In the genomic region with DNA sequence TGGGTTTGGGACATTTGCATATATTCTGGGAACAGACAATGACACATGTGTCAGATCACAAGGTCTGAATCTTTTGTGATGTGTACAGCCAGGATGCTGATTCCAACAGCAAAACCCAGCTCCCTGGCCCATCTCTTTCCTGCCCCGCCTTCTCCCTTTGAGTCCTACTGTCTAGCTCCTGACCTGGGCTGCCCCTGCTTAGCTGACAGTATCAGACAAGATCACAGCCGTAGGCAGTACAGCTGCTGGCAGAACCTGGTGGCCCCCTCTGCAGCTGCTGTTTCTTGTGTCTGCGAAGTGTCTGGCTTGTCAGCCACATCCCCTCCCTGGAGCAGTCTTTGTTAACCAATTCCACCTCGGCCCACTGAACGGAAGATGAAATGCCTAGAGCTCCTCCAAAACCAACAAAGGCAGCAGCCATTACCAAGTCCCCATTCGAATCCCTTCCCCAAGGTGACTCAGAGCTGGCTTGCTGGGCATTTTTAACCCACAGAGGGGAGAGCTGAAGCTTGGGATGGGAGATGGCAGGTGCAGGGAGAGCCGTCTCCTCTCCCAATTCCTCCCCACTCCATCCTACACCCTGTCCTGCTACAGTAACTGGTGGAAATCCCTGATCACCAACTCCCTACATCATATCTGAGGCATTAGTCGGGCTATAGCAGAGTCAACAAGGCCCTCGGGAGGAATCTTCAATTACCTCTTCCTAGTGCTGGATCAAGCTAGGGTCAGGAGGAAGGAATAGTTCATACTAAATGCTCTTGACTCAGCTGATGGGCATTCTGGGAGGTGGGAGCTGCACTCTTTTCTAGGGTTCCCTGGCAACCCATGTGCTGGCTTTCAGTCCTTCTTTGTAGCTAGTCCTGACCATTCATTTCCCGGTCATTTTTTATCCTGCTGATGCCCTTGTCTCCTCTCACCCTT, we compare ENCODE assay signal across 14 cellular contexts. TPM values are rescaled to one million over a fixed set of nuclear protein-coding genes. Genes with fewer than 3 reads are reported as not detected.
DNase-seq lines count a peak whose midpoint lies in the region; ATAC-seq, FAIRE-seq and TF ChIP-seq lines count a peak whose summit lies in the region.
"Had no signal": no experiment of that assay in that cellular context is flagged by ENCODE, and none has a peak within 500 bp of the region (broad histone marks: within the 10 kb centered on the region; RNA-seq: fewer than 3 reads in every experiment).

No MANE protein-coding gene starts in this region.

- H3K4me1 Mint-ChIP-seq in astrocyte (ENCODE audit: low read depth, unreplicated experiment) = peaks cover 14% of the 10 kb centered on the region
- H3K4me1 Mint-ChIP-seq: T-helper 17 cell had no signal

- no peak overlapping the region for H4K91ac ChIP-seq in neuronal stem cell (ENCODE audit: low read depth, low read length, poor library complexity)

- H3K14ac ChIP-seq in neuronal stem cell (ENCODE audit: low read length) = no peak overlapping the region

- H3K36me3 Mint-ChIP-seq in astrocyte (ENCODE audit: low read depth, unreplicated experiment) = no peaks in the 10 kb centered on the region

- H3K4me1 ChIP-seq in GM23248 (ENCODE audit: insufficient read depth) (peaks cover 6% of the 10 kb centered on the region; the same call in 1 of the 2 replicates), astrocyte (ENCODE audit: insufficient read depth, low read length) (peaks cover 12% of the 10 kb centered on the region), neuronal stem cell (ENCODE audit: control insufficient read depth in 2 of 2, insufficient read depth in 1 of 2, low read depth in 1 of 2, low read length in 2 of 2) (peaks cover 14 to 59% of the 10 kb centered on the region in 2 donors)
- H3K4me1 ChIP-seq: gastrocnemius medialis had no signal

- H3K9me2 ChIP-seq in GM23248 (ENCODE audit: insufficient read depth) = no peaks in the 10 kb centered on the region

- H2BK5ac ChIP-seq in neuronal stem cell (ENCODE audit: low read length) = no peak overlapping the region

- no peaks in the 10 kb centered on the region for H3K79me1 ChIP-seq in neuronal stem cell (ENCODE audit: low read depth, low read length)

- H3K27ac ChIP-seq in GM23248 (no peak overlapping the region), astrocyte (ENCODE audit: low read depth, low read length) (no peak overlapping the region), neuronal stem cell (replicated peaks; ENCODE audit: low read length) (no peak overlapping the region)
- H3K27ac ChIP-seq: gastrocnemius medialis had no signal

- no peak for TF ChIP-seq CTCF in astrocyte (IDR thresholded peaks at IDR 0.05; ENCODE audit: insufficient read depth, low read depth, low read length)

- H3K9me3 ChIP-seq in GM23248 (ENCODE audit: low read depth) (no peaks in the 10 kb centered on the region), astrocyte (ENCODE audit: insufficient read depth, low read depth, low read length) (no peaks in the 10 kb centered on the region), neuronal stem cell (replicated peaks in 1 of 2; ENCODE audit: control insufficient read depth in 2 of 2, insufficient read depth in 1 of 2, low read depth in 1 of 2, low read length in 2 of 2) (no peaks in the 10 kb centered on the region)
- H3K9me3 ChIP-seq: gastrocnemius medialis had no signal

- no peak overlapping the region for H3K9ac ChIP-seq in GM23248
- H3K9ac ChIP-seq in astrocyte (ENCODE audit: low read length) = no peak overlapping the region
- no peak overlapping the region for H3K9ac ChIP-seq in neuronal stem cell (ENCODE audit: low read depth, low read length, poor library complexity)

- WGBS in GM23248 (ENCODE audit: low coverage in 1 of 2, low lambda C conversion rate in 2 of 2, missing lambda C conversion rate in 2 of 2), 2 experiments = 33 to 37% methylated on average over 10 of the region's 10 CpGs
- no CpG with 5 or more reads among the region's 10 CpGs for WGBS in neuronal stem cell (ENCODE audit: extremely low coverage in 2 of 2, insufficient read length in 2 of 2, insufficient replicate concordance in 1 of 2), 2 donors

- H2AFZ ChIP-seq in GM23248 = no peak overlapping the region
- peak overlapping the region; percentile 0 for H2AFZ ChIP-seq in astrocyte (ENCODE audit: low read depth, low read length)
- H2AFZ ChIP-seq in neuronal stem cell (ENCODE audit: low read length) = peak overlapping the region; percentile 67

- no peaks in the 10 kb centered on the region for H3K36me3 ChIP-seq in GM23248 (ENCODE audit: low read depth)
- no peaks in the 10 kb centered on the region for H3K36me3 ChIP-seq in astrocyte (ENCODE audit: insufficient read depth, low read length)
- no peaks in the 10 kb centered on the region for H3K36me3 ChIP-seq in neuronal stem cell (replicated peaks in 1 of 2; ENCODE audit: control insufficient read depth in 2 of 2, insufficient read depth in 2 of 2, low read length in 2 of 2)
- H3K36me3 ChIP-seq: gastrocnemius medialis had no signal

- in situ Hi-C loops in GM23248 (cut with MboI) = no loop called here

- H3K4me3 Mint-ChIP-seq in astrocyte (ENCODE audit: unreplicated experiment) = no peak overlapping the region
- H3K4me3 Mint-ChIP-seq: stimulated activated naive B cell treated with anti-CD40 and anti-IgM and Interleukin-4, amounts not matched to agents 10 μg/mL and 1 μg/mL and 100 μg/mL, for 72 hours; T-helper 17 cell had no signal

- H2AK5ac ChIP-seq in neuronal stem cell (ENCODE audit: low read depth, low read length) = no peak overlapping the region

- no peak overlapping the region for H3K23ac ChIP-seq in neuronal stem cell (ENCODE audit: low read depth, low read length, poor library complexity)

- no peaks in the 10 kb centered on the region for H3K79me2 ChIP-seq in GM23248 (ENCODE audit: insufficient read depth)
- H3K79me2 ChIP-seq in astrocyte (ENCODE audit: insufficient read depth, low read length) = no peaks in the 10 kb centered on the region

- peak overlapping the region; percentile 53 for H3K18ac ChIP-seq in neuronal stem cell (ENCODE audit: low read length)

- H4K20me1 ChIP-seq in GM23248 (ENCODE audit: insufficient read depth) (no peaks in the 10 kb centered on the region), astrocyte (ENCODE audit: insufficient read depth, low read length) (no peaks in the 10 kb centered on the region)

- peak; percentile 36 for DNase-seq in GM23248
- peak; percentile 80 for DNase-seq in NCI-H1694 treated with DMSO at 0.1 percent for 48 hours (lab: John Stamatoyannopoulos, UW)
- peak; percentile 20 for DNase-seq in astrocyte (ENCODE audit: low read depth)
- DNase-seq in neuronal stem cell (ENCODE audit: low spot score) = no peak
- no peak for DNase-seq in stimulated activated naive CD4-positive, alpha-beta T cell treated with Interleukin-2 at 50 U/mL for 16 hours (lab: John Stamatoyannopoulos, UW)
- DNase-seq: activated T-cell treated with anti-CD3 and anti-CD28 coated beads, Interleukin-2, amount 50 U/mL, for 1 hour; gastrocnemius medialis; stimulated activated naive B cell treated with anti-CD40 and anti-IgM and Interleukin-4, amounts not matched to agents 10 μg/mL and 1 μg/mL and 100 μg/mL, for 72 hours; T-helper 17 cell had no signal

- H3K9me3 Mint-ChIP-seq in astrocyte (ENCODE audit: unreplicated experiment) = no peaks in the 10 kb centered on the region
- H3K9me3 Mint-ChIP-seq: stimulated activated naive B cell treated with anti-CD40 and anti-IgM and Interleukin-4, amounts not matched to agents 10 μg/mL and 1 μg/mL and 100 μg/mL, for 72 hours had no signal

- no peak overlapping the region for H4K8ac ChIP-seq in neuronal stem cell (ENCODE audit: low read depth, low read length)

- no peak overlapping the region for H3K4me3 ChIP-seq in GM23248
- H3K4me3 ChIP-seq in astrocyte (ENCODE audit: insufficient read depth, low read depth, low read length) = no peak overlapping the region
- H3K4me3 ChIP-seq in neuronal stem cell (ENCODE audit: low read length in 2 of 2) = peak overlapping the region in 1 of 2 donors; percentile 17
- H3K4me3 ChIP-seq: gastrocnemius medialis had no signal

- peaks cover 20% of the 10 kb centered on the region for H3K27me3 Mint-ChIP-seq in astrocyte (ENCODE audit: low read depth, unreplicated experiment)

- H2BK15ac ChIP-seq in neuronal stem cell (ENCODE audit: low read length) = peak overlapping the region; percentile 34

- FAIRE-seq in astrocyte (lab: Jason Lieb, UNC) = no peak

- no peak overlapping the region for H2BK120ac ChIP-seq in neuronal stem cell (ENCODE audit: low read depth, low read length)

- no peak overlapping the region for H3K4ac ChIP-seq in neuronal stem cell (ENCODE audit: low read length)

- peaks cover 34% of the 10 kb centered on the region for H3K27me3 ChIP-seq in GM23248 (replicated peaks; ENCODE audit: insufficient read depth)
- peaks cover 6% of the 10 kb centered on the region for H3K27me3 ChIP-seq in astrocyte (ENCODE audit: insufficient read depth, low read length)
- H3K27me3 ChIP-seq in neuronal stem cell (ENCODE audit: control insufficient read depth in 3 of 3, insufficient read depth in 3 of 3, low read depth in 1 of 3, low read length in 3 of 3) = no peaks in the 10 kb centered on the region

- no peak overlapping the region for H2BK12ac ChIP-seq in neuronal stem cell (ENCODE audit: low read length)

- H3K4me2 ChIP-seq in GM23248 (ENCODE audit: unreplicated experiment) = no peak overlapping the region
- peak overlapping the region; percentile 20 for H3K4me2 ChIP-seq in astrocyte (ENCODE audit: low read length)
- no peak overlapping the region for H3K4me2 ChIP-seq in neuronal stem cell (ENCODE audit: insufficient read depth, low read length, poor library complexity, severe bottlenecking)

- ATAC-seq in HG02798 (IDR thresholded peaks at IDR 0.05; ENCODE audit: poor library complexity, unreplicated experiment) = no peak
- ATAC-seq in HG03342 (IDR thresholded peaks at IDR 0.05; ENCODE audit: unreplicated experiment) = no peak
- ATAC-seq: gastrocnemius medialis; HCT116; stimulated activated naive B cell treated with anti-CD40 and anti-IgM and Interleukin-4, amounts not matched to agents 10 μg/mL and 1 μg/mL and 100 μg/mL, for 72 hours; T-helper 17 cell had no signal

- no peaks in the 10 kb centered on the region for H3F3A ChIP-seq in GM23248 (ENCODE audit: insufficient read depth)

- peak overlapping the region; percentile 69 for H3K27ac Mint-ChIP-seq in astrocyte (ENCODE audit: unreplicated experiment)
- H3K27ac Mint-ChIP-seq: stimulated activated naive B cell treated with anti-CD40 and anti-IgM and Interleukin-4, amounts not matched to agents 10 μg/mL and 1 μg/mL and 100 μg/mL, for 72 hours; T-helper 17 cell had no signal

RNA-seq across cellular contexts. Expression of a gene that starts 5.8 kb away (rescaled TPM):
- not detected in 2 replicates for total RNA-seq in GM23248 (2014; rRNA removed; shearing (Covaris generic))
- polyA plus RNA-seq in GM23248 (2016; fragmentation: Nextera tagmentation; extraction: Ambion mirVana) = not detected in 2 replicates
- total RNA-seq in astrocyte = 1.8 and 2.6 TPM in 2 replicates
- polyA plus RNA-seq in neuronal stem cell (2013, experiment 1 of 2) = 2.7 TPM
- polyA plus RNA-seq in neuronal stem cell (2013, experiment 2 of 2) = 2.9 TPM

RNA-seq across cellular contexts. Expression of a gene that starts 42.9 kb away (rescaled TPM):
- not detected in 2 replicates for total RNA-seq in GM23248 (2014; rRNA removed; shearing (Covaris generic))
- not detected in 2 replicates for polyA plus RNA-seq in GM23248 (2016; fragmentation: Nextera tagmentation; extraction: Ambion mirVana)
- total RNA-seq in astrocyte = not detected in 2 replicates
- polyA plus RNA-seq in neuronal stem cell (2013, experiment 1 of 2) = 0.04 TPM
- polyA plus RNA-seq in neuronal stem cell (2013, experiment 2 of 2) = 0.04 TPM
- total RNA-seq: gastrocnemius medialis, mesenteric fat pad, NCI-H460 had no signal

Comparison
In these comparisons a context has a peak if more than half of its experiments do, and no peak if none do; other contexts are left out.
1. DNase-seq: peak in GM23248 (single experiment), NCI-H1694 treated with DMSO at 0.1 percent for 48 hours (single experiment) and astrocyte (single experiment); none in neuronal stem cell (single experiment) and stimulated activated naive CD4-positive, alpha-beta T cell treated with Interleukin-2 at 50 U/mL for 16 hours (single experiment).